Comparison of ENCODE assay signal across 9 cellular contexts in genomic region chr1:183911285-183911684, GRCh38.
DNase-seq lines count a peak whose midpoint lies in the region; ATAC-seq, FAIRE-seq and TF ChIP-seq lines count a peak whose summit lies in the region.
"Had no signal": no experiment of that assay in that cellular context is flagged by ENCODE, and none has a peak within 500 bp of the region (broad histone marks: within the 10 kb centered on the region; RNA-seq: fewer than 3 reads in every experiment).

No MANE protein-coding gene starts in this region.

- peaks cover 0 to 5% (median 0%) of the 10 kb centered on the region in 4 donors for H3K4me1 ChIP-seq in right lobe of liver
- H3K4me1 ChIP-seq in HepG2 (ENCODE audit: insufficient read depth, low read length): peaks cover 4% of the 10 kb centered on the region; the same call in 1 of the 2 replicates
- H3K4me1 ChIP-seq in upper lobe of right lung: peaks cover 27% of the 10 kb centered on the region
- H3K4me1 ChIP-seq in neuronal stem cell (ENCODE audit: control insufficient read depth in 2 of 2, insufficient read depth in 1 of 2, low read depth in 1 of 2, low read length in 2 of 2): no peaks in the 10 kb centered on the region

- no peak for DNase-seq in right lobe of liver
- no peak for DNase-seq in HepG2 (ENCODE audit: low spot score)
- peak; percentile 92 for DNase-seq in SIG-M5 treated with dmso at 0.1 percent for 504 hours (lab: John Stamatoyannopoulos, UW; ENCODE audit: unreplicated experiment)
- DNase-seq in upper lobe of right lung: no peak
- DNase-seq in neuronal stem cell (ENCODE audit: low spot score): no peak
- no peak for DNase-seq in NCI-H2081 treated with DMSO at 0.1 percent for 48 hours (lab: John Stamatoyannopoulos, UW)
- no peak for DNase-seq in DMS 273 (lab: John Stamatoyannopoulos, UW; ENCODE audit: unreplicated experiment)
- DNase-seq: CD4-positive, alpha-beta memory T cell had no signal

- no peak overlapping the region for H2AK5ac ChIP-seq in neuronal stem cell (ENCODE audit: low read depth, low read length)

- TF ChIP-seq EP300 in HepG2 (IDR thresholded peaks at IDR 0.05; ENCODE audit: low read depth in 2 of 2, low read length in 2 of 2) (no peak), HepG2 (CRISPR knock-in tag; IDR thresholded peaks at IDR 0.05; ENCODE audit: borderline replicate concordance) (no peak)

- H4K91ac ChIP-seq in neuronal stem cell (ENCODE audit: low read depth, low read length, poor library complexity): no peak overlapping the region

- H4K20me1 ChIP-seq in HepG2 (ENCODE audit: insufficient read depth, low read length): no peaks in the 10 kb centered on the region

- no peak for TF ChIP-seq POLR2A in right lobe of liver (IDR thresholded peaks at IDR 0.05)
- TF ChIP-seq POLR2A in HepG2 (IDR thresholded peaks at IDR 0.05; ENCODE audit: insufficient read depth in 1 of 2, low read depth in 2 of 2, low read length in 2 of 2): no peak

- peak; percentile 11 to 55 (median 26) for ATAC-seq in right lobe of liver
- ATAC-seq in HepG2: no peak
- ATAC-seq in HG02981 (IDR thresholded peaks at IDR 0.05; ENCODE audit: unreplicated experiment): peak; percentile 81
- ATAC-seq in upper lobe of right lung: peak; percentile 36

- H3K27ac ChIP-seq in right lobe of liver (no peak overlapping the region), HepG2 (ENCODE audit: extremely low read length, insufficient read depth, low read length) (no peak overlapping the region), upper lobe of right lung (no peak overlapping the region), neuronal stem cell (replicated peaks; ENCODE audit: low read length) (no peak overlapping the region)

- no peaks in the 10 kb centered on the region for H3K79me2 ChIP-seq in HepG2 (ENCODE audit: insufficient read depth, low read length)

- no peak overlapping the region for H2BK12ac ChIP-seq in neuronal stem cell (ENCODE audit: low read length)

- CTCF ChIA-PET in HepG2 (lab: Yijun Ruan, JAX; ENCODE audit: low intra/inter-chr PET ratio, low total read pairs): no interaction called here

- intact Hi-C loops in right lobe of liver (cut with DNase I) (loop anchor here in 1 of 2 donors (10.0 kb wide), 1 partner anchor 256 kb away; the partner anchor contains the start of gene APOBEC4), HepG2 (cut with micrococcal nuclease; ENCODE audit: unreplicated experiment) (no loop called here), upper lobe of right lung (cut with DNase I) (loop anchor here (10.0 kb wide), 1 partner anchor 256 kb away; the partner anchor contains the start of gene APOBEC4)

- POLR2A ChIA-PET in HepG2 (lab: Yijun Ruan, JAX): no interaction called here

- H3K14ac ChIP-seq in neuronal stem cell (ENCODE audit: low read length): no peak overlapping the region

- no peak for TF ChIP-seq CTCF in right lobe of liver (IDR thresholded peaks at IDR 0.05)
- TF ChIP-seq CTCF in HepG2 (CRISPR knock-in tag; IDR thresholded peaks at IDR 0.05): no peak
- no peak for TF ChIP-seq CTCF in upper lobe of right lung (IDR thresholded peaks at IDR 0.05)

- no peak overlapping the region for H3K23ac ChIP-seq in neuronal stem cell (ENCODE audit: low read depth, low read length, poor library complexity)

- no peak overlapping the region for H3K18ac ChIP-seq in neuronal stem cell (ENCODE audit: low read length)

- no peaks in the 10 kb centered on the region for H3K79me1 ChIP-seq in neuronal stem cell (ENCODE audit: low read depth, low read length)

- H3K9ac ChIP-seq in HepG2 (ENCODE audit: insufficient read depth, low read depth, low read length): no peak overlapping the region
- H3K9ac ChIP-seq in neuronal stem cell (ENCODE audit: low read depth, low read length, poor library complexity): no peak overlapping the region

- H3K27me3 ChIP-seq in right lobe of liver: no peaks in the 10 kb centered on the region
- H3K27me3 ChIP-seq in HepG2 (ENCODE audit: control insufficient read depth in 1 of 2, insufficient read depth in 2 of 2, low read length in 2 of 2): no peaks in the 10 kb centered on the region
- no peaks in the 10 kb centered on the region for H3K27me3 ChIP-seq in upper lobe of right lung
- no peaks in the 10 kb centered on the region for H3K27me3 ChIP-seq in neuronal stem cell (ENCODE audit: control insufficient read depth in 3 of 3, insufficient read depth in 3 of 3, low read depth in 1 of 3, low read length in 3 of 3)

- 58% methylated on average over 2 of the region's 2 CpGs for WGBS in right lobe of liver (ENCODE audit: insufficient coverage, low coverage, low lambda C conversion rate, missing lambda C conversion rate)
- 95% methylated on average over 2 of the region's 2 CpGs for WGBS in HepG2 (ENCODE audit: low lambda C conversion rate)
- no CpG with 5 or more reads among the region's 2 CpGs for WGBS in neuronal stem cell (ENCODE audit: extremely low coverage in 2 of 2, insufficient read length in 2 of 2, insufficient replicate concordance in 1 of 2), 2 donors

- no peak overlapping the region for H4K8ac ChIP-seq in neuronal stem cell (ENCODE audit: low read depth, low read length)

- H2BK120ac ChIP-seq in neuronal stem cell (ENCODE audit: low read depth, low read length): no peak overlapping the region

- no peak overlapping the region for H2BK15ac ChIP-seq in neuronal stem cell (ENCODE audit: low read length)

- BruUV-seq in HepG2 (replicated peaks; lab: Mats Ljungman, UMichigan): no TSS peak

- FAIRE-seq in HepG2 (lab: Jason Lieb, UNC): no peak

- no peak for TF ChIP-seq RAD21 in HepG2 (CRISPR knock-in tag; IDR thresholded peaks at IDR 0.05)

- in situ Hi-C loops in HepG2 (cut with HindIII; ENCODE audit: extremely low pct_ligation_motif_present, low pct_unique_long_range_greater_than_20kb): loop anchor here (5.0 kb wide), 1 partner anchor 254 kb away; no protein-coding TSS in a partner anchor

- H2BK5ac ChIP-seq in neuronal stem cell (ENCODE audit: low read length): no peak overlapping the region

- peaks cover 0 to 6% (median 2%) of the 10 kb centered on the region in 4 donors for H3K36me3 ChIP-seq in right lobe of liver
- H3K36me3 ChIP-seq in HepG2 (replicated peaks in 1 of 2; ENCODE audit: control insufficient read depth in 1 of 2, insufficient read depth in 2 of 2, low read length in 2 of 2): peaks cover 12 to 13% of the 10 kb centered on the region in 2 experiments; a peak in 4 of 5 replicates
- H3K36me3 ChIP-seq in upper lobe of right lung: peaks cover 78% of the 10 kb centered on the region
- peaks cover 30 to 85% of the 10 kb centered on the region in 2 donors for H3K36me3 ChIP-seq in neuronal stem cell (replicated peaks in 1 of 2; ENCODE audit: control insufficient read depth in 2 of 2, insufficient read depth in 2 of 2, low read length in 2 of 2)

- H3K4ac ChIP-seq in neuronal stem cell (ENCODE audit: low read length): no peak overlapping the region

- H3K4me2 ChIP-seq in HepG2 (ENCODE audit: low read depth, low read length) (no peak overlapping the region), neuronal stem cell (ENCODE audit: insufficient read depth, low read length, poor library complexity, severe bottlenecking) (no peak overlapping the region)

- no peaks in the 10 kb centered on the region for H3K9me3 ChIP-seq in right lobe of liver
- no peaks in the 10 kb centered on the region for H3K9me3 ChIP-seq in HepG2 (ENCODE audit: low read length)
- no peaks in the 10 kb centered on the region for H3K9me3 ChIP-seq in upper lobe of right lung
- peaks cover 0 to 2% of the 10 kb centered on the region in 2 donors for H3K9me3 ChIP-seq in neuronal stem cell (replicated peaks in 1 of 2; ENCODE audit: control insufficient read depth in 2 of 2, insufficient read depth in 1 of 2, low read depth in 1 of 2, low read length in 2 of 2)

- H3K4me3 ChIP-seq in right lobe of liver (no peak overlapping the region), HepG2 (replicated peaks in 1 of 3; ENCODE audit: insufficient read depth in 1 of 3, low read depth in 2 of 3, low read length in 3 of 3) (no peak overlapping the region), upper lobe of right lung (no peak overlapping the region), neuronal stem cell (ENCODE audit: low read length in 2 of 2) (no peak overlapping the region)

- H2AFZ ChIP-seq in HepG2 (ENCODE audit: low read length) (no peak overlapping the region), neuronal stem cell (ENCODE audit: low read length) (no peak overlapping the region)

TF ChIP-seq in HepG2, 621 proteins besides CTCF, POLR2A, EP300 and RAD21:
- no peak for TF ChIP-seq ZNF275 (CRISPR knock-in tag; IDR thresholded peaks at IDR 0.05; ENCODE audit: borderline replicate concordance)
- no peak for TF ChIP-seq FOSL1 (CRISPR knock-in tag; IDR thresholded peaks at IDR 0.05; ENCODE audit: borderline replicate concordance)
- TF ChIP-seq IKZF1 (IDR thresholded peaks at IDR 0.05): no peak
- TF ChIP-seq HES4 (CRISPR knock-in tag; IDR thresholded peaks at IDR 0.05; ENCODE audit: borderline replicate concordance): no peak
- TF ChIP-seq PAF1 (CRISPR knock-in tag; IDR thresholded peaks at IDR 0.05): no peak
- TF ChIP-seq ZFP36L2 (CRISPR knock-in tag; IDR thresholded peaks at IDR 0.05): no peak
- TF ChIP-seq KLF13 (CRISPR knock-in tag; IDR thresholded peaks at IDR 0.05): no peak
- TF ChIP-seq IRX3 (CRISPR knock-in tag; IDR thresholded peaks at IDR 0.05; ENCODE audit: borderline replicate concordance, low read depth): no peak
- no peak for TF ChIP-seq ZNF782 (CRISPR knock-in tag; IDR thresholded peaks at IDR 0.05; ENCODE audit: borderline replicate concordance)
